In genomic region chr18:24031318-24031717, GRCh38 we compare ENCODE assay signal across 23 cellular contexts. TPM values are rescaled to one million over a fixed set of nuclear protein-coding genes. Genes with fewer than 3 reads are reported as not detected.
DNase-seq lines count a peak whose midpoint lies in the region; ATAC-seq and TF ChIP-seq lines count a peak whose summit lies in the region.
"Had no signal": no experiment of that assay in that cellular context is flagged by ENCODE, and none has a peak within 500 bp of the region (broad histone marks: within the 10 kb centered on the region; RNA-seq: fewer than 3 reads in every experiment).

No MANE protein-coding gene starts in this region.

- no peaks in the 10 kb centered on the region for H3K9me3 ChIP-seq in WERI-Rb-1 (ENCODE audit: severe bottlenecking)
- H3K9me3 ChIP-seq: mucosa of descending colon, psoas muscle had no signal

- no peaks in the 10 kb centered on the region for H3K36me3 ChIP-seq in WERI-Rb-1

- H3K4me1 Mint-ChIP-seq in stimulated activated memory B cell treated with anti-CD40 and anti-IgM and Interleukin-4, amounts not matched to agents 10 μg/mL and 1 μg/mL and 100 μg/mL, for 72 hours, result peaks cover 69% of the 10 kb centered on the region

- ATAC-seq in Right ventricle myocardium inferior, result peak; percentile 20
- ATAC-seq in left cardiac atrium, result no peak
- ATAC-seq in stimulated activated memory B cell treated with anti-CD40 and anti-IgM and Interleukin-4, amounts not matched to agents 10 μg/mL and 1 μg/mL and 100 μg/mL, for 72 hours, result no peak
- ATAC-seq in GM19328 (IDR thresholded peaks at IDR 0.05; ENCODE audit: unreplicated experiment), result no peak
- ATAC-seq: mucosa of descending colon, psoas muscle, SK-N-SH treated with all-trans-retinoic acid at 6 μM for 48 hours had no signal

- no peaks in the 10 kb centered on the region for H3K27me3 ChIP-seq in WERI-Rb-1 (ENCODE audit: insufficient read depth, low read depth, severe bottlenecking)
- H3K27me3 ChIP-seq: dorsolateral prefrontal cortex had no signal

- peak overlapping the region; percentile 8 for H3K27ac Mint-ChIP-seq in stimulated activated memory B cell treated with anti-CD40 and anti-IgM and Interleukin-4, amounts not matched to agents 10 μg/mL and 1 μg/mL and 100 μg/mL, for 72 hours
- H3K27ac Mint-ChIP-seq: activated naive CD4-positive, alpha-beta T cell treated with anti-CD3 and anti-CD28 coated beads, Interleukin-2, amount 10 ng/mL, durations not matched to agents 7 days and 5 days had no signal

- no peak overlapping the region for H3K27ac ChIP-seq in WERI-Rb-1
- H3K27ac ChIP-seq: dorsolateral prefrontal cortex, epithelial cell of prostate, GM23248, psoas muscle had no signal

- intact Hi-C loops in Right ventricle myocardium inferior (cut with DNase I), result no loop called here
- intact Hi-C loops in left cardiac atrium (cut with DNase I), result no loop called here

- H3K36me3 Mint-ChIP-seq in stimulated activated memory B cell treated with anti-CD40 and anti-IgM and Interleukin-4, amounts not matched to agents 10 μg/mL and 1 μg/mL and 100 μg/mL, for 72 hours, result peaks cover 36% of the 10 kb centered on the region

- no peak overlapping the region for H3K4me3 Mint-ChIP-seq in stimulated activated memory B cell treated with anti-CD40 and anti-IgM and Interleukin-4, amounts not matched to agents 10 μg/mL and 1 μg/mL and 100 μg/mL, for 72 hours
- H3K4me3 Mint-ChIP-seq: activated naive CD4-positive, alpha-beta T cell treated with anti-CD3 and anti-CD28 coated beads, Interleukin-2, amount 10 ng/mL, durations not matched to agents 7 days and 5 days had no signal

- H3K27me3 Mint-ChIP-seq in stimulated activated memory B cell treated with anti-CD40 and anti-IgM and Interleukin-4, amounts not matched to agents 10 μg/mL and 1 μg/mL and 100 μg/mL, for 72 hours, result no peaks in the 10 kb centered on the region
- H3K27me3 Mint-ChIP-seq: activated naive CD4-positive, alpha-beta T cell treated with anti-CD3 and anti-CD28 coated beads, Interleukin-2, amount 10 ng/mL, durations not matched to agents 7 days and 5 days had no signal

- DNase-seq in Right ventricle myocardium inferior (ENCODE audit: missing footprints) (no peak), left cardiac atrium (no peak), NCI-H187 treated with DMSO at 0.1 percent for 48 hours (lab: John Stamatoyannopoulos, UW) (peak; percentile 36), WERI-Rb-1 (peak; percentile 14), GDM1 (lab: John Stamatoyannopoulos, UW) (no peak), SHP77 treated with DMSO at 0.1 percent for 48 hours (lab: John Stamatoyannopoulos, UW) (no peak)
- DNase-seq: activated CD4-positive, alpha-beta T cell treated with anti-CD3 and anti-CD28 coated beads, Interleukin-2, amount 50 U/mL, for 48 hours; activated CD4-positive, CD25-positive, alpha-beta regulatory T cell; activated naive CD4-positive, alpha-beta T cell treated with anti-CD3 and anti-CD28 coated beads, Interleukin-2, amount 10 ng/mL, durations not matched to agents 7 days and 5 days; central memory CD4-positive, alpha-beta T cell; dorsolateral prefrontal cortex; GM23248; mucosa of descending colon; MV-4-11; NCI-H1930; NCI-H446 treated with DMSO at 0.1 percent for 48 hours; psoas muscle; stimulated activated CD4-positive, alpha-beta T cell treated with anti-CD3 and anti-CD28 coated beads, Interleukin-1b, Interleukin-23, amount 100 ng/mL, for 48 hours; T1000 had no signal

- H3K4me3 ChIP-seq in WERI-Rb-1 (ENCODE audit: low read depth, low read length), result no peak overlapping the region
- H3K4me3 ChIP-seq: dorsolateral prefrontal cortex, GM23248, mucosa of descending colon, psoas muscle had no signal

- no peaks in the 10 kb centered on the region for H3K9me3 Mint-ChIP-seq in stimulated activated memory B cell treated with anti-CD40 and anti-IgM and Interleukin-4, amounts not matched to agents 10 μg/mL and 1 μg/mL and 100 μg/mL, for 72 hours
- H3K9me3 Mint-ChIP-seq: activated naive CD4-positive, alpha-beta T cell treated with anti-CD3 and anti-CD28 coated beads, Interleukin-2, amount 10 ng/mL, durations not matched to agents 7 days and 5 days had no signal

- no peak for TF ChIP-seq CTCF in WERI-Rb-1 (IDR thresholded peaks at IDR 0.05; ENCODE audit: low read depth, low read length)

RNA-seq across cellular contexts. Expression of gene TTC39C, which starts 16.8 kb away (rescaled TPM):
- 4.0 TPM for total RNA-seq in Right ventricle myocardium inferior
- 1 to 10 TPM; 7.6 to 8.9 TPM for total RNA-seq in left cardiac atrium

Comparison
In these comparisons a context has a peak if more than half of its experiments do, and no peak if none do; other contexts are left out.
1. DNase-seq: peak in NCI-H187 treated with DMSO at 0.1 percent for 48 hours (single experiment) and WERI-Rb-1 (single experiment); none in Right ventricle myocardium inferior (single experiment), left cardiac atrium (single experiment), GDM1 (single experiment) and SHP77 treated with DMSO at 0.1 percent for 48 hours (single experiment).